Comparison of ENCODE assay signal across 1 cellular context in the genomic region with DNA sequence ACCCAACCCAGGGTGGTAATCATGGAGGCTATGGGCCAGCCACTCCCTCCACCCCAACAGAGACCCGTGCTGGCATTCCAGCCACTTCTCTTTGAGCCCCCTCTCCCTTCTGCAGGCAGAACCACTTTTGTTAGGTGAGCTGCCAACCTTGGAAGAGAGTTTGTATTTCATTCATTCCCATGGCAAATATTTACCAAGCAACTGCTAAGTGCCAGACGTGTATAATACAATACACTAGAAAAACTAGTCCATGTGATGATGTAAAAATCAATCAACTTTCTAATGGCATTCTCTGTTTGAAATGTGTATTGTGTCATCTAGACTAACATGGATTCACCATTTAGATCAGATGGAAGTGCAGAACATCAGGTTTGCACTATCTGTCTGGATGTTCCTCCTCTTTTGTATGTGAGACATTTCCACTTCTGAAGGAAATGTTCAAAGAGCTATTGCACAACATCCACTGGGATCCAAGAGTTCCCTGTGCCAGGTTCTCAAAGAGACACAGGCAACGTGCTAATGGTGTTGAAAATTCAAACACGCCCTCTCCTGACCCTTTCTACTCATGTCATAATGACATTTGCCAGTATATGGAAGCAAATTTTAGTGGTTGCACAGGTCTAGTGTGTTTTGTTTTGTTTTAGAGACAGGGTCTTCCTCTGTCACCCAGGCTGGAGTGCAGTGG.
TF ChIP-seq lines count a peak whose summit lies in the region.

No MANE protein-coding gene starts in this region.

TF ChIP-seq in HepG2, 621 proteins besides CTCF, POLR2A, EP300 and RAD21:
- TF ChIP-seq HNF4A (CRISPR knock-in tag; IDR thresholded peaks at IDR 0.05) (peak; percentile 5; the same call in 1 of the 2 replicates), TCF7 (IDR thresholded peaks at IDR 0.05; ENCODE audit: low read depth) (peak; percentile 50), NFYC (CRISPR knock-in tag; IDR thresholded peaks at IDR 0.05) (no peak), TAF15 (IDR thresholded peaks at IDR 0.05; ENCODE audit: low read depth, low read length, poor library complexity, severe bottlenecking) (no peak), ZNF644 (CRISPR knock-in tag; IDR thresholded peaks at IDR 0.05; ENCODE audit: low read depth) (0 out of 2 replicates have a peak, but pooled peaks have one; percentile 11), CEBPG (CRISPR knock-in tag; IDR thresholded peaks at IDR 0.05) (peak; percentile 87), STAG1 (CRISPR knock-in tag; IDR thresholded peaks at IDR 0.05) (peak; percentile 11; the same call in 1 of the 2 replicates), CBX5 (CRISPR knock-in tag; IDR thresholded peaks at IDR 0.05; ENCODE audit: borderline replicate concordance) (no peak), ZNF510 (CRISPR knock-in tag; IDR thresholded peaks at IDR 0.05; ENCODE audit: low read depth) (no peak), CEBPB (IDR thresholded peaks at IDR 0.05; ENCODE audit: borderline replicate concordance, low read depth, low read length) (peak; percentile 94), ZNF777 (CRISPR knock-in tag; IDR thresholded peaks at IDR 0.05) (no peak), XBP1 (CRISPR knock-in tag; IDR thresholded peaks at IDR 0.05) (no peak)
- TF ChIP-seq, protein P1, sequence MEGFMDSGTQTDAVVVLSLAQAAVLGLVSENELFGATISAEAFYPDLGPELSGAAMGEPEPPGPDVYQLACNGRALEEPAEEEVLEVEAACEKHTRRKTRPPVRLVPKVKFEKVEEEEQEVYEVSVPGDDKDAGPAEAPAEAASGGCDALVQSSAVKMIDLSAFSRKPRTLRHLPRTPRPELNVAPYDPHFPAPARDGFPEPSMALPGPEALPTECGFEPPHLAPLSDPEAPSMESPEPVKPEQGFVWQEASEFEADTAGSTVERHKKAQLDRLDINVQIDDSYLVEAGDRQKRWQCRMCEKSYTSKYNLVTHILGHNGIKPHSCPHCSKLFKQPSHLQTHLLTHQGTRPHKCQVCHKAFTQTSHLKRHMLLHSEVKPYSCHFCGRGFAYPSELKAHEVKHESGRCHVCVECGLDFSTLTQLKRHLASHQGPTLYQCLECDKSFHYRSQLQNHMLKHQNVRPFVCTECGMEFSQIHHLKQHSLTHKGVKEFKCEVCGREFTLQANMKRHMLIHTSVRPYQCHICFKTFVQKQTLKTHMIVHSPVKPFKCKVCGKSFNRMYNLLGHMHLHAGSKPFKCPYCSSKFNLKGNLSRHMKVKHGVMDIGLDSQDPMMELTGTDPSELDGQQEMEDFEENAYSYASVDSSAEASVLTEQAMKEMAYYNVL (CRISPR knock-in tag; IDR thresholded peaks at IDR 0.05; ENCODE audit: borderline replicate concordance), result 0 out of 2 replicates have a peak, but pooled peaks have one; percentile 43
- TF ChIP-seq, protein P2, sequence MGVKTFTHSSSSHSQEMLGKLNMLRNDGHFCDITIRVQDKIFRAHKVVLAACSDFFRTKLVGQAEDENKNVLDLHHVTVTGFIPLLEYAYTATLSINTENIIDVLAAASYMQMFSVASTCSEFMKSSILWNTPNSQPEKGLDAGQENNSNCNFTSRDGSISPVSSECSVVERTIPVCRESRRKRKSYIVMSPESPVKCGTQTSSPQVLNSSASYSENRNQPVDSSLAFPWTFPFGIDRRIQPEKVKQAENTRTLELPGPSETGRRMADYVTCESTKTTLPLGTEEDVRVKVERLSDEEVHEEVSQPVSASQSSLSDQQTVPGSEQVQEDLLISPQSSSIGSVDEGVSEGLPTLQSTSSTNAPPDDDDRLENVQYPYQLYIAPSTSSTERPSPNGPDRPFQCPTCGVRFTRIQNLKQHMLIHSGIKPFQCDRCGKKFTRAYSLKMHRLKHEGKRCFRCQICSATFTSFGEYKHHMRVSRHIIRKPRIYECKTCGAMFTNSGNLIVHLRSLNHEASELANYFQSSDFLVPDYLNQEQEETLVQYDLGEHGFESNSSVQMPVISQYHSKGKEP (CRISPR knock-in tag; IDR thresholded peaks at IDR 0.05), result no peak
- TF ChIP-seq, protein P3, sequence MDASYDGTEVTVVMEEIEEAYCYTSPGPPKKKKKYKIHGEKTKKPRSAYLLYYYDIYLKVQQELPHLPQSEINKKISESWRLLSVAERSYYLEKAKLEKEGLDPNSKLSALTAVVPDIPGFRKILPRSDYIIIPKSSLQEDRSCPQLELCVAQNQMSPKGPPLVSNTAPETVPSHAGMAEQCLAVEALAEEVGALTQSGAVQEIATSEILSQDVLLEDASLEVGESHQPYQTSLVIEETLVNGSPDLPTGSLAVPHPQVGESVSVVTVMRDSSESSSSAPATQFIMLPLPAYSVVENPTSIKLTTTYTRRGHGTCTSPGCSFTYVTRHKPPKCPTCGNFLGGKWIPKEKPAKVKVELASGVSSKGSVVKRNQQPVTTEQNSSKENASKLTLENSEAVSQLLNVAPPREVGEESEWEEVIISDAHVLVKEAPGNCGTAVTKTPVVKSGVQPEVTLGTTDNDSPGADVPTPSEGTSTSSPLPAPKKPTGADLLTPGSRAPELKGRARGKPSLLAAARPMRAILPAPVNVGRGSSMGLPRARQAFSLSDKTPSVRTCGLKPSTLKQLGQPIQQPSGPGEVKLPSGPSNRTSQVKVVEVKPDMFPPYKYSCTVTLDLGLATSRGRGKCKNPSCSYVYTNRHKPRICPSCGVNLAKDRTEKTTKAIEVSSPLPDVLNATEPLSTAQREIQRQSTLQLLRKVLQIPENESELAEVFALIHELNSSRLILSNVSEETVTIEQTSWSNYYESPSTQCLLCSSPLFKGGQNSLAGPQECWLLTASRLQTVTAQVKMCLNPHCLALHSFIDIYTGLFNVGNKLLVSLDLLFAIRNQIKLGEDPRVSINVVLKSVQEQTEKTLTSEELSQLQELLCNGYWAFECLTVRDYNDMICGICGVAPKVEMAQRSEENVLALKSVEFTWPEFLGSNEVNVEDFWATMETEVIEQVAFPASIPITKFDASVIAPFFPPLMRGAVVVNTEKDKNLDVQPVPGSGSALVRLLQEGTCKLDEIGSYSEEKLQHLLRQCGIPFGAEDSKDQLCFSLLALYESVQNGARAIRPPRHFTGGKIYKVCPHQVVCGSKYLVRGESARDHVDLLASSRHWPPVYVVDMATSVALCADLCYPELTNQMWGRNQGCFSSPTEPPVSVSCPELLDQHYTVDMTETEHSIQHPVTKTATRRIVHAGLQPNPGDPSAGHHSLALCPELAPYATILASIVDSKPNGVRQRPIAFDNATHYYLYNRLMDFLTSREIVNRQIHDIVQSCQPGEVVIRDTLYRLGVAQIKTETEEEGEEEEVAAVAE (CRISPR knock-in tag; IDR thresholded peaks at IDR 0.05; ENCODE audit: borderline replicate concordance), result no peak
- TF ChIP-seq, protein P4, sequence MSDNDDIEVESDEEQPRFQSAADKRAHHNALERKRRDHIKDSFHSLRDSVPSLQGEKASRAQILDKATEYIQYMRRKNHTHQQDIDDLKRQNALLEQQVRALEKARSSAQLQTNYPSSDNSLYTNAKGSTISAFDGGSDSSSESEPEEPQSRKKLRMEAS (IDR thresholded peaks at IDR 0.05), result peak; percentile 15; the same call in 1 of the 2 replicates
TF ChIP-seq in HepG2: peak in this region for 8.
